Comparison of ENCODE assay signal across 27 cellular contexts in the genomic region with DNA sequence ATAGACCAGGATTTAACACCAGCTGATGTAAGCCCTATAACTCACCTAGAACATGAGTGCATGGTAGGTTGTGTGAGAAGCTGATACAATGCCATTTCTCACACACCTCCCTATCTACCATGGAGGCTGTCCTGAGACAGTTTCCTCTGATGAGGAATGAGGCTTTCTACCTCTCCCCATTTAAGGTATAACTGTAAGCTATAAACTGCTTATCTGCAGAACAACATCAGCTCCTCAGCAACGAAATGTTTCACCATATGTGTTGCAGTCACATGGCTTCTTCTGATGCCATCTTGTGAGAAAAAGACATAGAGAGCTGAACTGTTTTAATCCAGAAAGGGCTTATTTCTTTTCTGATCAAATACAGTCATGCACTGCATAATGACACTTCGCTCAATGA. TPM values are rescaled to one million over a fixed set of nuclear protein-coding genes. Genes with fewer than 3 reads are reported as not detected.
DNase-seq lines count a peak whose midpoint lies in the region; ATAC-seq, FAIRE-seq and TF ChIP-seq lines count a peak whose summit lies in the region.
"Had no signal": no experiment of that assay in that cellular context is flagged by ENCODE, and none has a peak within 500 bp of the region (broad histone marks: within the 10 kb centered on the region; RNA-seq: fewer than 3 reads in every experiment).

No MANE protein-coding gene starts in this region.

- no peaks in the 10 kb centered on the region for H3K4me1 Mint-ChIP-seq in chondrocyte (ENCODE audit: low read depth)
- H3K4me1 Mint-ChIP-seq: CD4-positive, CD25-positive, alpha-beta regulatory T cell; CD8-positive, alpha-beta memory T cell had no signal

- no peaks in the 10 kb centered on the region for H3K27me3 ChIP-seq in bronchial epithelial cell (ENCODE audit: control insufficient read depth, insufficient read depth, low read length)
- H3K27me3 ChIP-seq: BE2C, BLaER1 had no signal

- H3K27me3 Mint-ChIP-seq in chondrocyte (ENCODE audit: low read depth) = no peaks in the 10 kb centered on the region
- H3K27me3 Mint-ChIP-seq: CD4-positive, alpha-beta memory T cell; CD4-positive, CD25-positive, alpha-beta regulatory T cell; CD8-positive, alpha-beta memory T cell had no signal

- no peaks in the 10 kb centered on the region for H3K9me3 Mint-ChIP-seq in chondrocyte (ENCODE audit: low read depth)
- H3K9me3 Mint-ChIP-seq: CD14-positive monocyte; CD4-positive, alpha-beta memory T cell; CD4-positive, CD25-positive, alpha-beta regulatory T cell; CD8-positive, alpha-beta memory T cell had no signal

- H3K4me3 Mint-ChIP-seq in chondrocyte (ENCODE audit: unreplicated experiment) = no peak overlapping the region
- H3K4me3 Mint-ChIP-seq: CD14-positive monocyte; CD4-positive, alpha-beta memory T cell; CD4-positive, CD25-positive, alpha-beta regulatory T cell; CD8-positive, alpha-beta memory T cell had no signal

- TF ChIP-seq CTCF in bronchial epithelial cell (IDR thresholded peaks at IDR 0.05; ENCODE audit: insufficient read depth, low read length, severe bottlenecking) (no peak), chondrocyte (IDR thresholded peaks at IDR 0.05) (no peak)

- no peak overlapping the region for H3K27ac Mint-ChIP-seq in chondrocyte (ENCODE audit: unreplicated experiment)
- H3K27ac Mint-ChIP-seq: CD14-positive monocyte; CD4-positive, alpha-beta memory T cell; CD4-positive, CD25-positive, alpha-beta regulatory T cell had no signal

- no peaks in the 10 kb centered on the region for H3K36me3 ChIP-seq in bronchial epithelial cell (ENCODE audit: control insufficient read depth, insufficient read depth, low read length)

- FAIRE-seq in bronchial epithelial cell (lab: Jason Lieb, UNC) = peak; percentile 62
- FAIRE-seq: A204.1, GM12878, GM19239 had no signal

- no peak overlapping the region for H3K4me3 ChIP-seq in Jurkat, Clone E6-1 (ENCODE audit: low read length)
- no peak overlapping the region for H3K4me3 ChIP-seq in bronchial epithelial cell (ENCODE audit: low read depth, low read length)
- H3K4me3 ChIP-seq: BLaER1, GM12878 had no signal

- H3K36me3 Mint-ChIP-seq in chondrocyte (ENCODE audit: low read depth) = peaks cover 14% of the 10 kb centered on the region

- ATAC-seq in GM21360 (IDR thresholded peaks at IDR 0.05; ENCODE audit: unreplicated experiment) = no peak
- ATAC-seq: GM12878 had no signal

- peak; percentile 12 for DNase-seq in Jurkat, Clone E6-1 (ENCODE audit: low read depth, low spot score)
- DNase-seq in amniotic epithelial cell (ENCODE audit: low read depth) (peak; percentile 2), bronchial epithelial cell (ENCODE audit: low read depth) (no peak), NCI-H2227 (lab: John Stamatoyannopoulos, UW; ENCODE audit: unreplicated experiment) (no peak), SHP77 (lab: John Stamatoyannopoulos, UW) (no peak), chondrocyte (ENCODE audit: low spot score) (no peak)
- DNase-seq: 8988T; ACHN; BE2C; C1 segment of cervical spinal cord; CD4-positive, alpha-beta memory T cell; CD4-positive, CD25-positive, alpha-beta regulatory T cell; CD8-positive, alpha-beta memory T cell; COR-L47; DMS 273 treated with DMSO at 0.1 percent for 48 hours; DMS153; DMS53; DMS79; DND-41; EL; GDM1 had no signal

RNA-seq across cellular contexts. Expression of a gene that starts 20.7 kb away (rescaled TPM):
- 2.1 TPM for polyA plus RNA-seq in Jurkat, Clone E6-1 (2012; ENCODE audit: insufficient read depth, insufficient read length)
- total RNA-seq in bronchial epithelial cell (2.6 and 3.2 TPM in 2 replicates), chondrocyte (4.9 to 7.8 TPM (median 5.5 TPM) in 3 replicates)

RNA-seq across cellular contexts. Expression of a gene that starts 29.1 kb away (rescaled TPM):
- not detected for polyA plus RNA-seq in Jurkat, Clone E6-1 (2012; ENCODE audit: insufficient read depth, insufficient read length)
- total RNA-seq in bronchial epithelial cell (4.7 and 6.8 TPM in 2 replicates), chondrocyte (3.7 to 5.1 TPM (median 4.1 TPM) in 3 replicates)

RNA-seq across cellular contexts. Expression of a gene that starts 34.5 kb away (rescaled TPM):
- 5.6 TPM for polyA plus RNA-seq in Jurkat, Clone E6-1 (2012; ENCODE audit: insufficient read depth, insufficient read length)
- total RNA-seq in bronchial epithelial cell = 12.1 and 41.9 TPM in 2 replicates
- total RNA-seq in chondrocyte = 1.8 to 2.6 TPM (median 2.0 TPM) in 3 replicates

Comparison
In these comparisons a context has a peak if more than half of its experiments do, and no peak if none do; other contexts are left out.
1. DNase-seq: peak in Jurkat, Clone E6-1 (single experiment) and amniotic epithelial cell (single experiment); none in bronchial epithelial cell (single experiment), NCI-H2227 (single experiment), SHP77 (0 of 2) and chondrocyte (single experiment).